17 cellular contexts compared by ENCODE assay signal in the genomic region with DNA sequence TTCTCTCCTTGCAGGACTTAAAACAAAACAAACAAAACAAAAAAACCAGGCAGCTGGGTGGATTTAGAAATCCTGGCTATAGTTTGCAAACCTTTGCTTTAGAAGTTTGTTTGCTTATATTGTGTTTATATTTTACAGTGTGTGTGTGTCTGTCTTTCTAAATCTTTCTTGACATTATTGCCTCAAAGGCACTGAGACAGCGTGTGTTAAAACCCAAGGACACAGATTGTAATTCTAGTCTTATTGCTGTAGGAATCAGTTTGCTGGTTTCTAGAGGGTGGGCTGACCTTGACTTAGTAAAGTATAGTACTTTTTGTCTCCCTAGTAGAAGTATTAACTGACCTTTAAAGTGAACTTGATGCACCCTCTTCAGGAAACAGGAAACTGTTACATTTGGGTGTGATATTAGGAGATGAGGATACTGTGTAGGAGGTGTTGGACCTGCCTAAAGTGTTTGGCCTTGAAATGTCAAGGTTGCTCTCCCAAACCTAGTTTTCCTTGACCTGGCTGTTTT.
DNase-seq lines count a peak whose midpoint lies in the region; ATAC-seq and TF ChIP-seq lines count a peak whose summit lies in the region.
"Had no signal": no experiment of that assay in that cellular context is flagged by ENCODE, and none has a peak within 500 bp of the region (broad histone marks: within the 10 kb centered on the region; RNA-seq: fewer than 3 reads in every experiment).

No MANE protein-coding gene starts in this region.

- H3K27ac ChIP-seq in PC-3 (ENCODE audit: low read length) = no peak overlapping the region
- H3K27ac ChIP-seq: parathyroid adenoma had no signal

- peaks cover 53% of the 10 kb centered on the region for H3K79me2 ChIP-seq in PC-3 (ENCODE audit: low read length)

- H3K4me1 Mint-ChIP-seq in activated naive CD4-positive, alpha-beta T cell treated with anti-CD3 and anti-CD28 coated beads, Interleukin-2, amount 50 U/mL, for 24 hours = peaks cover 51% of the 10 kb centered on the region
- peaks cover 24% of the 10 kb centered on the region for H3K4me1 Mint-ChIP-seq in stimulated activated memory B cell treated with anti-CD40 and anti-IgM and Interleukin-4, amounts not matched to agents 10 μg/mL and 1 μg/mL and 100 μg/mL, for 72 hours

- intact Hi-C loops in PC-3 (cut with micrococcal nuclease) = loop anchor here (5.0 to 10.0 kb wide), 2 partner anchors 67 to 165 kb away; no protein-coding TSS in a partner anchor

- peaks cover 16% of the 10 kb centered on the region for H3K36me3 Mint-ChIP-seq in activated naive CD4-positive, alpha-beta T cell treated with anti-CD3 and anti-CD28 coated beads, Interleukin-2, amount 50 U/mL, for 24 hours
- peaks cover 21% of the 10 kb centered on the region for H3K36me3 Mint-ChIP-seq in stimulated activated memory B cell treated with anti-CD40 and anti-IgM and Interleukin-4, amounts not matched to agents 10 μg/mL and 1 μg/mL and 100 μg/mL, for 72 hours

- no peak overlapping the region for H3K9ac ChIP-seq in PC-3 (ENCODE audit: low read length)
- H3K9ac ChIP-seq: parathyroid adenoma had no signal

- no peaks in the 10 kb centered on the region for H3K9me2 ChIP-seq in PC-3 (replicated peaks; ENCODE audit: low read length)

- TF ChIP-seq CTCF in PC-3 (conservative IDR thresholded peaks at IDR 0.05; ENCODE audit: low read depth, low read length) (0 out of 2 replicates have a peak, but pooled peaks have one; percentile 11), fibroblast of villous mesenchyme (IDR thresholded peaks at IDR 0.05; ENCODE audit: insufficient read depth, low read depth, low read length) (no peak)

- H3K36me3 ChIP-seq in PC-3 (ENCODE audit: low read depth, low read length) = no peaks in the 10 kb centered on the region

- POLR2A ChIA-PET in PC-3 (lab: Charles Lee; ENCODE audit: unreplicated experiment) = no interaction called here

- no peak overlapping the region for H3K4me3 Mint-ChIP-seq in activated naive CD4-positive, alpha-beta T cell treated with anti-CD3 and anti-CD28 coated beads, Interleukin-2, amount 50 U/mL, for 24 hours
- H3K4me3 Mint-ChIP-seq in stimulated activated memory B cell treated with anti-CD40 and anti-IgM and Interleukin-4, amounts not matched to agents 10 μg/mL and 1 μg/mL and 100 μg/mL, for 72 hours = no peak overlapping the region
- H3K4me3 Mint-ChIP-seq: activated CD4-positive, alpha-beta T cell treated with anti-CD3 and anti-CD28 coated beads, Interleukin-2, amount 10 ng/mL, durations not matched to agents 7 days and 5 days; activated naive CD4-positive, alpha-beta T cell treated with anti-CD3 and anti-CD28 coated beads for 36 hours; dendritic cell treated with granulocyte-macrophage colony-stimulating factor and Interleukin-4, amounts not matched to agents 40 ng/mL and 50 ng/mL, for 4 days had no signal

- H4K20me1 ChIP-seq in PC-3 (ENCODE audit: low read length) = no peaks in the 10 kb centered on the region; the same call in 1 of the 2 replicates

- H3K27ac Mint-ChIP-seq in activated naive CD4-positive, alpha-beta T cell treated with anti-CD3 and anti-CD28 coated beads, Interleukin-2, amount 50 U/mL, for 24 hours = peak overlapping the region; percentile 59
- H3K27ac Mint-ChIP-seq in stimulated activated memory B cell treated with anti-CD40 and anti-IgM and Interleukin-4, amounts not matched to agents 10 μg/mL and 1 μg/mL and 100 μg/mL, for 72 hours = no peak overlapping the region
- H3K27ac Mint-ChIP-seq: activated CD4-positive, alpha-beta T cell treated with anti-CD3 and anti-CD28 coated beads, Interleukin-2, amount 10 ng/mL, durations not matched to agents 7 days and 5 days; activated naive CD4-positive, alpha-beta T cell treated with anti-CD3 and anti-CD28 coated beads for 36 hours; dendritic cell treated with granulocyte-macrophage colony-stimulating factor and Interleukin-4, amounts not matched to agents 40 ng/mL and 50 ng/mL, for 4 days; IgD-negative memory B cell had no signal

- CTCF ChIA-PET in PC-3 (lab: Charles Lee) = no interaction called here

- no peaks in the 10 kb centered on the region for H3K9me3 ChIP-seq in PC-3 (ENCODE audit: low read length)

- no peaks in the 10 kb centered on the region for H3K27me3 Mint-ChIP-seq in activated naive CD4-positive, alpha-beta T cell treated with anti-CD3 and anti-CD28 coated beads, Interleukin-2, amount 50 U/mL, for 24 hours
- no peaks in the 10 kb centered on the region for H3K27me3 Mint-ChIP-seq in stimulated activated memory B cell treated with anti-CD40 and anti-IgM and Interleukin-4, amounts not matched to agents 10 μg/mL and 1 μg/mL and 100 μg/mL, for 72 hours
- H3K27me3 Mint-ChIP-seq: activated CD4-positive, alpha-beta T cell treated with anti-CD3 and anti-CD28 coated beads, Interleukin-2, amount 10 ng/mL, durations not matched to agents 7 days and 5 days; dendritic cell treated with granulocyte-macrophage colony-stimulating factor and Interleukin-4, amounts not matched to agents 40 ng/mL and 50 ng/mL, for 4 days; IgD-negative memory B cell had no signal

- H3K4me3 ChIP-seq in PC-3 (ENCODE audit: low read length) = no peak overlapping the region
- H3K4me3 ChIP-seq in fibroblast of villous mesenchyme (ENCODE audit: low read depth, low read length) = no peak overlapping the region

- no peak overlapping the region for H2AFZ ChIP-seq in PC-3 (ENCODE audit: low read length)
- H2AFZ ChIP-seq: parathyroid adenoma had no signal

- H3K4me2 ChIP-seq in PC-3 (ENCODE audit: low read length) = no peak overlapping the region

- H3K4me1 ChIP-seq in PC-3 (ENCODE audit: insufficient read depth, low read length) = peaks cover 29% of the 10 kb centered on the region

- BruUV-seq in PC-3 (replicated peaks; lab: Mats Ljungman, UMichigan) = no TSS peak

- ATAC-seq in PC-3 = no peak
- no peak for ATAC-seq in stimulated activated memory B cell treated with anti-CD40 and anti-IgM and Interleukin-4, amounts not matched to agents 10 μg/mL and 1 μg/mL and 100 μg/mL, for 72 hours
- no peak for ATAC-seq in HG03565 (IDR thresholded peaks at IDR 0.05; ENCODE audit: unreplicated experiment)

- no peaks in the 10 kb centered on the region for H3K9me3 Mint-ChIP-seq in activated naive CD4-positive, alpha-beta T cell treated with anti-CD3 and anti-CD28 coated beads, Interleukin-2, amount 50 U/mL, for 24 hours
- no peaks in the 10 kb centered on the region for H3K9me3 Mint-ChIP-seq in stimulated activated memory B cell treated with anti-CD40 and anti-IgM and Interleukin-4, amounts not matched to agents 10 μg/mL and 1 μg/mL and 100 μg/mL, for 72 hours
- H3K9me3 Mint-ChIP-seq: activated naive CD4-positive, alpha-beta T cell treated with anti-CD3 and anti-CD28 coated beads for 36 hours; dendritic cell treated with granulocyte-macrophage colony-stimulating factor and Interleukin-4, amounts not matched to agents 40 ng/mL and 50 ng/mL, for 4 days had no signal

- no peak for DNase-seq in activated naive CD4-positive, alpha-beta T cell treated with Interleukin-2 at 50 U/mL for 16 hours
- DNase-seq in PC-3 (no peak), fibroblast of villous mesenchyme (ENCODE audit: low read depth) (peak; percentile 40), superior temporal gyrus (ENCODE audit: extremely low spot score) (peak; percentile 46), NCI-H1930 (lab: John Stamatoyannopoulos, UW) (no peak)
- DNase-seq: ACHN; activated CD4-positive, alpha-beta T cell treated with anti-CD3 and anti-CD28 coated beads, Interleukin-2, amount 10 ng/mL, durations not matched to agents 7 days and 5 days; activated naive CD4-positive, alpha-beta T cell treated with anti-CD3 and anti-CD28 coated beads for 36 hours; mesendoderm; NCI-H2107; stimulated activated CD4-positive, alpha-beta T cell treated with anti-CD3 and anti-CD28 coated beads, Interleukin-1b, Interleukin-23, amount 100 ng/mL, for 48 hours had no signal

- H3K27me3 ChIP-seq in PC-3 (ENCODE audit: low read length) = no peaks in the 10 kb centered on the region

- no peaks in the 10 kb centered on the region for H3F3A ChIP-seq in PC-3 (ENCODE audit: low read length, unreplicated experiment)

Comparison
In these comparisons a context has a peak if more than half of its experiments do, and no peak if none do; other contexts are left out.
1. DNase-seq: peak in fibroblast of villous mesenchyme (single experiment) and superior temporal gyrus (single experiment); none in activated naive CD4-positive, alpha-beta T cell treated with Interleukin-2 at 50 U/mL for 16 hours (single experiment), PC-3 (single experiment) and NCI-H1930 (0 of 2).